Comparison of ENCODE assay signal across 13 cellular contexts in genomic region chr18:57771183-57771582, GRCh38. TPM values are rescaled to one million over a fixed set of nuclear protein-coding genes. Genes with fewer than 3 reads are reported as not detected.
DNase-seq lines count a peak whose midpoint lies in the region; ATAC-seq, FAIRE-seq and TF ChIP-seq lines count a peak whose summit lies in the region.
"Had no signal": no experiment of that assay in that cellular context is flagged by ENCODE, and none has a peak within 500 bp of the region (broad histone marks: within the 10 kb centered on the region; RNA-seq: fewer than 3 reads in every experiment).

No MANE protein-coding gene starts in this region.

- H3K27ac ChIP-seq in endothelial cell of umbilical vein (ENCODE audit: insufficient read depth, low read depth, low read length) (peak overlapping the region; percentile 27), pancreas (peak overlapping the region in 2 of 4 donors; percentile 53 to 55), brain microvascular endothelial cell (no peak overlapping the region)
- H3K27ac ChIP-seq: SJSA1 had no signal

- in situ Hi-C loops in brain microvascular endothelial cell (cut with HindIII; ENCODE audit: low pct_ligation_motif_present, low sequenced_read_pairs): no loop called here

- H4K20me1 ChIP-seq in endothelial cell of umbilical vein (replicated peaks; ENCODE audit: control insufficient read depth, extremely low read depth, insufficient read depth, low read length): no peaks in the 10 kb centered on the region

- peak; percentile 87 for DNase-seq in DMS153 treated with DMSO at 0.1 percent for 48 hours (lab: John Stamatoyannopoulos, UW; ENCODE audit: unreplicated experiment)
- peak; percentile 67 for DNase-seq in NCI-H510A treated with DMSO at 0.1 percent for 48 hours (lab: John Stamatoyannopoulos, UW)
- peak; percentile 72 for DNase-seq in endothelial cell of umbilical vein (ENCODE audit: low read depth, low spot score)
- no peak for DNase-seq in pancreas
- DNase-seq in stimulated activated CD4-positive, alpha-beta T cell treated with anti-CD3 and anti-CD28 coated beads, Interleukin-12 subunit alpha, Interleukin-12 subunit beta, amount 100 ng/mL, for 4 hours: no peak
- no peak for DNase-seq in MG63
- no peak for DNase-seq in brain microvascular endothelial cell
- DNase-seq: CD8-positive, alpha-beta memory T cell; NCI-H1092 had no signal

- no peak for TF ChIP-seq CTCF in endothelial cell of umbilical vein (IDR thresholded peaks at IDR 0.05; ENCODE audit: extremely low read depth in 1 of 2, insufficient read depth in 1 of 2, low read depth in 1 of 2, low read length in 2 of 2)
- TF ChIP-seq CTCF in pancreas (IDR thresholded peaks at IDR 0.05): no peak
- TF ChIP-seq CTCF in brain microvascular endothelial cell (IDR thresholded peaks at IDR 0.05; ENCODE audit: low read depth, low read length, missing control alignments): no peak

- 43 to 55% methylated on average over 3 of the region's 3 CpGs for WGBS in pancreas, 2 donors

- H3K36me3 ChIP-seq in endothelial cell of umbilical vein (ENCODE audit: control insufficient read depth in 2 of 2, extremely low read depth in 1 of 2, insufficient read depth in 2 of 2, low read length in 2 of 2) (peaks cover 0 to 2% of the 10 kb centered on the region in 2 experiments), pancreas (no peaks in the 10 kb centered on the region), MG63 (peaks cover 40% of the 10 kb centered on the region), brain microvascular endothelial cell (replicated peaks) (no peaks in the 10 kb centered on the region)
- H3K36me3 ChIP-seq: SJSA1 had no signal

- ATAC-seq in pancreas (peak in 2 of 4 donors; percentile 10 to 24), GM19395 (IDR thresholded peaks at IDR 0.05; ENCODE audit: unreplicated experiment) (no peak)

- dilution Hi-C loops in endothelial cell of umbilical vein (cut with MboI; ENCODE audit: extremely low pct_ligation_motif_present, low sequenced_read_pairs): no loop called here

- no peak overlapping the region for H2AFZ ChIP-seq in endothelial cell of umbilical vein (ENCODE audit: low read depth, low read length)

- FAIRE-seq in endothelial cell of umbilical vein (lab: Jason Lieb, UNC): peak; percentile 67
- FAIRE-seq in pancreas (lab: Jason Lieb, UNC): peak; percentile 29
- FAIRE-seq: GM18507 had no signal

- H3K4me1 ChIP-seq in endothelial cell of umbilical vein (ENCODE audit: control insufficient read depth, extremely low read depth, insufficient read depth, low read length) (peaks cover 43% of the 10 kb centered on the region), pancreas (peaks cover 23 to 53% (median 38%) of the 10 kb centered on the region in 3 donors)

- H3K27me3 ChIP-seq in endothelial cell of umbilical vein (ENCODE audit: control insufficient read depth in 2 of 2, insufficient read depth in 2 of 2, low read length in 2 of 2) (no peaks in the 10 kb centered on the region), pancreas (no peaks in the 10 kb centered on the region), MG63 (no peaks in the 10 kb centered on the region), brain microvascular endothelial cell (replicated peaks) (no peaks in the 10 kb centered on the region)
- H3K27me3 ChIP-seq: SJSA1 had no signal

- H3K9me3 ChIP-seq in endothelial cell of umbilical vein (replicated peaks; ENCODE audit: control insufficient read depth, insufficient read depth, low read length): no peaks in the 10 kb centered on the region
- no peaks in the 10 kb centered on the region for H3K9me3 ChIP-seq in pancreas
- H3K9me3 ChIP-seq in MG63: no peaks in the 10 kb centered on the region
- H3K9me3 ChIP-seq: SJSA1 had no signal

- no TSS peak for BruUV-seq in endothelial cell of umbilical vein (replicated peaks; lab: Mats Ljungman, UMichigan)

- H3K79me2 ChIP-seq in endothelial cell of umbilical vein (ENCODE audit: control insufficient read depth, insufficient read depth, low read length): peaks cover 48% of the 10 kb centered on the region

- H3K4me3 ChIP-seq in endothelial cell of umbilical vein (replicated peaks in 1 of 3; ENCODE audit: insufficient read depth in 1 of 3, low read depth in 1 of 3, low read length in 3 of 3): no peak overlapping the region
- H3K4me3 ChIP-seq in pancreas: no peak overlapping the region
- H3K4me3 ChIP-seq in MG63: no peak overlapping the region
- H3K4me3 ChIP-seq in brain microvascular endothelial cell (ENCODE audit: low read depth, low read length): no peak overlapping the region
- H3K4me3 ChIP-seq: lung, SJSA1 had no signal

- POLR2A ChIA-PET in endothelial cell of umbilical vein (lab: Charles Lee): interaction anchor here (0.6 to 1.4 kb wide), 3 partner anchors 10 to 80 kb away, joined by 3 to 5 read pairs (median 3); no protein-coding TSS in a partner anchor

- CTCF ChIA-PET in endothelial cell of umbilical vein (lab: Charles Lee): interaction anchor here (0.7 to 1.3 kb wide), 7 partner anchors 10 to 103 kb away, joined by 3 to 4 read pairs (median 4); no protein-coding TSS in a partner anchor

- no peaks in the 10 kb centered on the region for H3K9me1 ChIP-seq in endothelial cell of umbilical vein (replicated peaks; ENCODE audit: control insufficient read depth, extremely low read depth, insufficient read depth, low read length)

- no peak for TF ChIP-seq POLR2A in endothelial cell of umbilical vein (IDR thresholded peaks at IDR 0.05; ENCODE audit: low read depth, low read length)

- intact Hi-C loops in endothelial cell of umbilical vein (cut with micrococcal nuclease) (loop anchor here (1.0 kb wide), 1 partner anchor 9 kb away; no protein-coding TSS in a partner anchor), pancreas (cut with DNase I) (no loop called here)

- H3K4me2 ChIP-seq in endothelial cell of umbilical vein (ENCODE audit: insufficient read depth, low read length): peak overlapping the region; percentile 27

- H3K9ac ChIP-seq in endothelial cell of umbilical vein (replicated peaks; ENCODE audit: extremely low read depth, insufficient read depth, low read length): no peak overlapping the region

TF ChIP-seq in endothelial cell of umbilical vein, 7 proteins besides CTCF, POLR2A, EP300 and RAD21:
- TF ChIP-seq GATA2 (IDR thresholded peaks at IDR 0.05; ENCODE audit: insufficient read depth, insufficient read length, low read depth, low read length) (no peak), MYC (IDR thresholded peaks at IDR 0.05; ENCODE audit: low read depth, low read length) (no peak), MAX (IDR thresholded peaks at IDR 0.05; ENCODE audit: insufficient read depth, insufficient read length) (no peak), EZH2 (IDR thresholded peaks at IDR 0.05; ENCODE audit: borderline replicate concordance, low read depth, low read length, severe bottlenecking) (no peak), POLR2AphosphoS5 (IDR thresholded peaks at IDR 0.05; ENCODE audit: insufficient read depth, low read depth, low read length) (no peak), JUN (IDR thresholded peaks at IDR 0.05; ENCODE audit: borderline replicate concordance, insufficient read depth, insufficient read length, low read depth) (no peak), FOS (IDR thresholded peaks at IDR 0.05; ENCODE audit: borderline replicate concordance, insufficient read depth, low read length) (no peak)
TF ChIP-seq in endothelial cell of umbilical vein: peak in this region for 0.

RNA-seq across cellular contexts. Expression of gene ATP8B1, which starts 31.9 kb away (rescaled TPM):
- total RNA-seq in endothelial cell of umbilical vein (86.5 and 100 TPM in 2 replicates), pancreas (10 to 100 TPM; 32.2 to 44.8 (median 38.8) TPM)
- polyA plus RNA-seq in endothelial cell of umbilical vein (42.7 and 49.3 TPM in 2 replicates), pancreas (10 to 100 TPM in 1 of 2 donors, 1 to 10 TPM in 1; 8.0 to 10.2 TPM)
- polyA plus RNA-seq in endothelial cell of umbilical vein (2011; cell fraction: cytosol; rRNA removed): 32.7 and 33.4 TPM in 2 replicates
- polyA plus RNA-seq in endothelial cell of umbilical vein (2011; cell fraction: nucleus; rRNA removed): 82.2 and 90.1 TPM in 2 replicates
- 17.7 and 27.5 TPM in 2 replicates for polyA plus RNA-seq in endothelial cell of umbilical vein (2012)
- polyA minus RNA-seq in endothelial cell of umbilical vein: 164 and 167 TPM in 2 replicates
- 0.72 TPM for polyA minus RNA-seq in endothelial cell of umbilical vein (2011; cell fraction: cytosol; rRNA and poly(A)+ RNA removed)
- polyA minus RNA-seq in endothelial cell of umbilical vein (2011; cell fraction: nucleus; rRNA and poly(A)+ RNA removed): 135 and 183 TPM in 2 replicates
- total RNA-seq in MG63 (2014; rRNA removed; shearing (Covaris generic); ENCODE audit: low replicate concordance): 61.4 and 68.0 TPM in 2 replicates
- total RNA-seq: CD8-positive, alpha-beta memory T cell had no signal
- polyA plus RNA-seq: CD8-positive, alpha-beta memory T cell had no signal

Comparison
In these comparisons a context has a peak if more than half of its experiments do, and no peak if none do; other contexts are left out.
1. DNase-seq: peak in DMS153 treated with DMSO at 0.1 percent for 48 hours (single experiment), NCI-H510A treated with DMSO at 0.1 percent for 48 hours (single experiment) and endothelial cell of umbilical vein (single experiment); none in pancreas (0 of 6), stimulated activated CD4-positive, alpha-beta T cell treated with anti-CD3 and anti-CD28 coated beads, Interleukin-12 subunit alpha, Interleukin-12 subunit beta, amount 100 ng/mL, for 4 hours (single experiment), MG63 (single experiment) and brain microvascular endothelial cell (single experiment).